Comparison of ENCODE assay signal across 8 cellular contexts in genomic region chr21:43866659-43867331, GRCh38. TPM values are rescaled to one million over a fixed set of nuclear protein-coding genes. Genes with fewer than 3 reads are reported as not detected.
DNase-seq lines count a peak whose midpoint lies in the region.

No MANE protein-coding gene starts in this region.

- H3K9me3 Mint-ChIP-seq in activated T-cell treated with anti-CD3 and anti-CD28 coated beads, Interleukin-2, amount 50 U/mL, for 24 hours, result no peaks in the 10 kb centered on the region

- H3K4me3 ChIP-seq in skeletal muscle cell (ENCODE audit: low read depth, low read length), result peak overlapping the region; percentile 68

- H3K4me3 Mint-ChIP-seq in activated T-cell treated with anti-CD3 and anti-CD28 coated beads, Interleukin-2, amount 50 U/mL, for 24 hours, result peak overlapping the region; percentile 84

- no peaks in the 10 kb centered on the region for H3K27me3 Mint-ChIP-seq in activated T-cell treated with anti-CD3 and anti-CD28 coated beads, Interleukin-2, amount 50 U/mL, for 24 hours

- H3K27ac Mint-ChIP-seq in activated T-cell treated with anti-CD3 and anti-CD28 coated beads, Interleukin-2, amount 50 U/mL, for 24 hours, result peak overlapping the region; percentile 94

- DNase-seq in D341Med (ENCODE audit: low spot score) (peak; percentile 32), HT-29 (ENCODE audit: low spot score) (peak; percentile 62), germinal center (ENCODE audit: low spot score) (peak; percentile 52), skeletal muscle cell (ENCODE audit: low read depth) (no peak), NCI-H2196 treated with DMSO at 0.1 percent for 48 hours (lab: John Stamatoyannopoulos, UW; ENCODE audit: unreplicated experiment) (no peak), SW 1271 (lab: John Stamatoyannopoulos, UW) (no peak), NCI-H748 (lab: John Stamatoyannopoulos, UW; ENCODE audit: unreplicated experiment) (no peak)
- peak; percentile 70 for DNase-seq in activated T-cell treated with anti-CD3 and anti-CD28 coated beads, Interleukin-2, amount 50 U/mL, for 24 hours

- peaks cover 55% of the 10 kb centered on the region for H3K36me3 Mint-ChIP-seq in activated T-cell treated with anti-CD3 and anti-CD28 coated beads, Interleukin-2, amount 50 U/mL, for 24 hours (ENCODE audit: low read depth)

- peaks cover 54% of the 10 kb centered on the region for H3K4me1 Mint-ChIP-seq in activated T-cell treated with anti-CD3 and anti-CD28 coated beads, Interleukin-2, amount 50 U/mL, for 24 hours (ENCODE audit: low read depth)

RNA-seq across cellular contexts. Expression of gene AGPAT3, which starts 1.8 kb away (rescaled TPM):
- 31.6 and 39.6 TPM in 2 replicates for total RNA-seq in HT-29 (2014; rRNA removed; shearing (Covaris generic))

Comparison
In these comparisons a context has a peak if more than half of its experiments do, and no peak if none do; other contexts are left out.
1. DNase-seq: peak in D341Med (single experiment), HT-29 (single experiment), activated T-cell treated with anti-CD3 and anti-CD28 coated beads, Interleukin-2, amount 50 U/mL, for 24 hours (single experiment) and germinal center (single experiment); none in skeletal muscle cell (single experiment), NCI-H2196 treated with DMSO at 0.1 percent for 48 hours (single experiment), SW 1271 (0 of 2) and NCI-H748 (single experiment).